In genomic region chr10:22599048-22599561, GRCh38 we compare ENCODE assay signal across 1 cellular context.
A peak's percentile ranks its signal among the peaks of the same experiment; 100 is the strongest.
TF ChIP-seq lines count a peak whose summit lies in the region.

No MANE protein-coding gene starts in this region.

TF ChIP-seq in HEK293, 187 proteins besides CTCF, POLR2A, EP300 and RAD21 (continued from another document):
- TF ChIP-seq ZNF692 (tag by site-specific recombination; IDR thresholded peaks at IDR 0.05) = peak; percentile 64
- TF ChIP-seq ZNF416 (tag by site-specific recombination; IDR thresholded peaks at IDR 0.05) = no peak
- peak; percentile 19; the same call in 1 of the 2 replicates for TF ChIP-seq PRDM10 (tag by site-specific recombination; IDR thresholded peaks at IDR 0.05)
- TF ChIP-seq ZBTB44 (tag by site-specific recombination; IDR thresholded peaks at IDR 0.05) = peak; percentile 46; the same call in 1 of the 2 replicates
- peak; percentile 34; the same call in 1 of the 2 replicates for TF ChIP-seq FEZF1 (tag by site-specific recombination; IDR thresholded peaks at IDR 0.05)
- peak; percentile 60; the same call in 1 of the 2 replicates for TF ChIP-seq ZNF324 (tag by site-specific recombination; IDR thresholded peaks at IDR 0.05)
- TF ChIP-seq ZNF366 (tag by site-specific recombination; conservative IDR thresholded peaks at IDR 0.05) = peak; percentile 80
- no peak for TF ChIP-seq ZNF596 (tag by site-specific recombination; IDR thresholded peaks at IDR 0.05)
- TF ChIP-seq ZNF558 (tag by site-specific recombination; IDR thresholded peaks at IDR 0.05) = peak; percentile 73; the same call in 1 of the 2 replicates
- TF ChIP-seq ZNF10 (tag by site-specific recombination; IDR thresholded peaks at IDR 0.05) = no peak
- TF ChIP-seq ZNF843 (tag by site-specific recombination; IDR thresholded peaks at IDR 0.05) = peak; percentile 79
- TF ChIP-seq BCL11A (tag by site-specific recombination; IDR thresholded peaks at IDR 0.05; ENCODE audit: low read depth) = peak; percentile 79; the same call in 1 of the 2 replicates
- TF ChIP-seq ZNF518A (tag by site-specific recombination; conservative IDR thresholded peaks at IDR 0.05; ENCODE audit: low read depth) = peak; percentile 20; the same call in 1 of the 2 replicates
- TF ChIP-seq WT1 (tag by site-specific recombination; IDR thresholded peaks at IDR 0.05) = peak; percentile 95
- peak; percentile 96 for TF ChIP-seq ZBTB17 (tag by site-specific recombination; IDR thresholded peaks at IDR 0.05)
- peak; percentile 97 for TF ChIP-seq PRDM6 (tag by site-specific recombination; IDR thresholded peaks at IDR 0.05)
- peak; percentile 86 for TF ChIP-seq INSM2 (tag by site-specific recombination; IDR thresholded peaks at IDR 0.05)
- peak; percentile 39; the same call in 1 of the 2 replicates for TF ChIP-seq ZNF600 (tag by site-specific recombination; IDR thresholded peaks at IDR 0.05)
